In the genomic region with DNA sequence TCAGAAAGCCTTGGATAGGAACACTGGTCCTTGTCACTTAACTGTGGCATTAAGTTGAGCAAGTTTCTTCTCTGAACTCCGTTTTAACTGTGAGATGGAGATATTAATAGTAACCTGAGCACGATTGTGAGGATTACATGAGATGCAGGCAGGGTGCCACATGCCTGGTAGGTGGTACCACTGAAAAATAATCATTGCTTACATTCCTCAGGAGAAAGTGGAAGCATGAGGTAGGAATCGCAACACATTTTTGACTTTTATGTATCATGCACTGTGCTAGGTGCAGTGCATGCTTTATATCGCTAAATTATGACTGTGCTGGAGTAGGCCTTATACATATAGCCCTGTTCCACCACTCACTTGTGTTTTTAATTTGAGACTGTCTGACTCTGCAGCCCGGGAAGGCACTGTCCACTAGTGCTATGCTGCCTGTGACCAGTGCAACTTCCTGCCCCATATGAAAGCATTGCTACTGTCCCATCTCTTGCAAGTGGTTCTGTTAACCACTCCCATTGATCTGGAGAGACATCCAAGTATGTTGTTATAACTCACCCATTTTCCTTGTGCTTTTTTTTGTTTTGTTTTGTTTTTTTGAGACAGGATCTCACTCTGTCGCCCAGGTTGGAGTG, we compare ENCODE assay signal across 8 cellular contexts. TPM values are rescaled to one million over a fixed set of nuclear protein-coding genes. Genes with fewer than 3 reads are reported as not detected.
A peak's percentile ranks its signal among the peaks of the same experiment; 100 is the strongest.
DNase-seq lines count a peak whose midpoint lies in the region; ATAC-seq, FAIRE-seq and TF ChIP-seq lines count a peak whose summit lies in the region.

No MANE protein-coding gene starts in this region.

- peaks cover 7 to 35% of the 10 kb centered on the region in 2 experiments for H3K4me1 ChIP-seq in HCT116 (ENCODE audit: control insufficient read depth in 1 of 2, insufficient read depth in 2 of 2, low read length in 2 of 2)
- peaks cover 12% of the 10 kb centered on the region for H3K4me1 ChIP-seq in right cardiac atrium (ENCODE audit: control insufficient read depth, insufficient read depth, low read length)
- H3K4me1 ChIP-seq in small intestine (ENCODE audit: control insufficient read depth in 2 of 2, insufficient read depth in 1 of 2, low read depth in 1 of 2, low read length in 1 of 2), result peaks cover 0 to 12% of the 10 kb centered on the region in 2 donors

- peak overlapping the region; percentile 75 to 83 for H3K4me3 ChIP-seq in HCT116 (replicated peaks in 1 of 2; ENCODE audit: low read depth in 1 of 2, low read length in 2 of 2)
- H3K4me3 ChIP-seq in right cardiac atrium (ENCODE audit: low read length), result peak overlapping the region; percentile 73
- H3K4me3 ChIP-seq in small intestine (ENCODE audit: low read depth in 1 of 2, low read length in 2 of 2), result peak overlapping the region; percentile 56 to 69

- ATAC-seq in HCT116 (no peak), right cardiac atrium (no peak), HG02973 (IDR thresholded peaks at IDR 0.05; ENCODE audit: unreplicated experiment) (no peak), GM21825 (IDR thresholded peaks at IDR 0.05; ENCODE audit: unreplicated experiment) (no peak)

- H3K9ac ChIP-seq in HCT116 (ENCODE audit: low read length), result peak overlapping the region; percentile 80

- no peak for FAIRE-seq in small intestine (lab: Jason Lieb, UNC)

- no peak overlapping the region for H2AFZ ChIP-seq in HCT116 (ENCODE audit: low read depth, low read length, poor library complexity, severe bottlenecking)

- RAD21 ChIA-PET in HCT116 (lab: Charles Lee; ENCODE audit: low non-redundant PET in 1 of 2, low total read pairs in 2 of 2, uncharacterized antibody in 2 of 2, unreplicated experiment in 2 of 2), result no interaction called here

- H3K9me2 ChIP-seq in HCT116 (ENCODE audit: insufficient read depth), result no peaks in the 10 kb centered on the region

- BruUV-seq in HCT116 (replicated peaks; lab: Mats Ljungman, UMichigan), result no TSS peak

- no peaks in the 10 kb centered on the region for H3K9me3 Mint-ChIP-seq in activated CD4-positive, alpha-beta memory T cell treated with anti-CD3 and anti-CD28 coated beads, Interleukin-2, amount 10 ng/mL, durations not matched to agents 7 days and 5 days

- H4K20me1 ChIP-seq in HCT116 (ENCODE audit: insufficient read depth), result no peaks in the 10 kb centered on the region

- H3K4me3 Mint-ChIP-seq in activated CD4-positive, alpha-beta memory T cell treated with anti-CD3 and anti-CD28 coated beads, Interleukin-2, amount 10 ng/mL, durations not matched to agents 7 days and 5 days, result peak overlapping the region; percentile 93

- no peak for TF ChIP-seq CTCF in HCT116 (IDR thresholded peaks at IDR 0.05 in 2 of 3, conservative IDR thresholded peaks at IDR 0.05 in 1 of 3; ENCODE audit: borderline replicate concordance in 1 of 3, insufficient read depth in 1 of 3, low read depth in 2 of 3, low read length in 2 of 3)

- WGBS in right cardiac atrium, result 37% methylated on average over 6 of the region's 6 CpGs
- 15 to 36% (median 32%) methylated on average over 6 of the region's 6 CpGs for whole genome bisulfite sequencing in small intestine, 3 donors

- peaks cover 15 to 19% of the 10 kb centered on the region in 2 experiments; a peak in 3 of 4 replicates for H3K36me3 ChIP-seq in HCT116 (ENCODE audit: control insufficient read depth in 1 of 2, insufficient read depth in 2 of 2, low read length in 2 of 2)
- H3K36me3 ChIP-seq in small intestine (ENCODE audit: control insufficient read depth in 2 of 2, insufficient read depth in 2 of 2, low read length in 2 of 2), result peaks cover 3 to 11% of the 10 kb centered on the region in 2 donors

- H3K4me1 Mint-ChIP-seq in activated CD4-positive, alpha-beta memory T cell treated with anti-CD3 and anti-CD28 coated beads, Interleukin-2, amount 10 ng/mL, durations not matched to agents 7 days and 5 days, result peaks cover 37% of the 10 kb centered on the region

- H3K9me3 ChIP-seq in HCT116 (ENCODE audit: control insufficient read depth in 1 of 2, insufficient read depth in 1 of 2, low read depth in 1 of 2, low read length in 2 of 2) (no peaks in the 10 kb centered on the region), right cardiac atrium (ENCODE audit: control insufficient read depth, low read length) (no peaks in the 10 kb centered on the region), small intestine (ENCODE audit: control insufficient read depth, low read depth) (no peaks in the 10 kb centered on the region)

- peak overlapping the region; percentile 79 for H3K27ac Mint-ChIP-seq in activated CD4-positive, alpha-beta memory T cell treated with anti-CD3 and anti-CD28 coated beads, Interleukin-2, amount 10 ng/mL, durations not matched to agents 7 days and 5 days

- H3K79me2 ChIP-seq in HCT116 (ENCODE audit: insufficient read depth, low read length), result peaks cover 32% of the 10 kb centered on the region

- no peak for TF ChIP-seq POLR2A in HCT116 (IDR thresholded peaks at IDR 0.05; ENCODE audit: borderline replicate concordance, extremely low read depth, insufficient read depth, insufficient read length)

- H3K27me3 ChIP-seq in HCT116 (ENCODE audit: insufficient read depth, low read length), result no peaks in the 10 kb centered on the region
- no peaks in the 10 kb centered on the region for H3K27me3 ChIP-seq in right cardiac atrium (ENCODE audit: control insufficient read depth, insufficient read depth)
- no peaks in the 10 kb centered on the region for H3K27me3 ChIP-seq in small intestine (ENCODE audit: control insufficient read depth in 2 of 2, insufficient read depth in 2 of 2, low read length in 2 of 2)

- H3K36me3 Mint-ChIP-seq in activated CD4-positive, alpha-beta memory T cell treated with anti-CD3 and anti-CD28 coated beads, Interleukin-2, amount 10 ng/mL, durations not matched to agents 7 days and 5 days (ENCODE audit: low read depth), result peaks cover 27% of the 10 kb centered on the region

- TF ChIP-seq RAD21 in HCT116 (IDR thresholded peaks at IDR 0.05; ENCODE audit: low read depth), result no peak

- intact Hi-C loops in HCT116 (cut with micrococcal nuclease), result no loop called here
- intact Hi-C loops in right cardiac atrium (cut with DNase I), result loop anchor here in 1 of 4 donors (10.0 kb wide), 1 partner anchor 237 kb away; no protein-coding TSS in a partner anchor

- CTCF ChIA-PET in HCT116 (lab: Charles Lee), result no interaction called here
- CTCF ChIA-PET in activated CD4-positive, alpha-beta memory T cell treated with anti-CD3 and anti-CD28 coated beads, Interleukin-2, amount 10 ng/mL, durations not matched to agents 7 days and 5 days (lab: Charles Lee), result no interaction called here

- H3K4me2 ChIP-seq in HCT116 (ENCODE audit: low read length), result peak overlapping the region; percentile 91

- H3K27me3 Mint-ChIP-seq in activated CD4-positive, alpha-beta memory T cell treated with anti-CD3 and anti-CD28 coated beads, Interleukin-2, amount 10 ng/mL, durations not matched to agents 7 days and 5 days, result no peaks in the 10 kb centered on the region

- peak overlapping the region; percentile 82 for H3K27ac ChIP-seq in HCT116 (ENCODE audit: low read depth, low read length)
- peak overlapping the region; percentile 89 for H3K27ac ChIP-seq in right cardiac atrium (ENCODE audit: low read length)
- H3K27ac ChIP-seq in small intestine (ENCODE audit: low read depth in 1 of 2, low read length in 1 of 2), result peak overlapping the region in 1 of 2 donors; percentile 81

- POLR2A ChIA-PET in HCT116 (lab: Charles Lee), result no interaction called here
- POLR2A ChIA-PET in activated CD4-positive, alpha-beta memory T cell treated with anti-CD3 and anti-CD28 coated beads, Interleukin-2, amount 10 ng/mL, durations not matched to agents 7 days and 5 days (lab: Charles Lee), result interaction anchor here (1.5 kb wide), 1 partner anchor 69 kb away, joined by 4 read pairs; a partner anchor contains a TSS

- no peak for DNase-seq in HCT116 (ENCODE audit: low read depth, low spot score)
- no peak for DNase-seq in activated CD4-positive, alpha-beta memory T cell treated with anti-CD3 and anti-CD28 coated beads, Interleukin-2, amount 10 ng/mL, durations not matched to agents 7 days and 5 days
- DNase-seq in right cardiac atrium, result peak in 1 of 3 donors; percentile 29
- no peak for DNase-seq in small intestine
- DNase-seq in MV-4-11 (lab: John Stamatoyannopoulos, UW), result no peak
- DNase-seq in hepatic stellate cell (ENCODE audit: low spot score), result no peak

TF ChIP-seq in HCT116, 20 proteins besides CTCF, POLR2A, EP300 and RAD21 (continues in another document):
- TF ChIP-seq ELF1 (IDR thresholded peaks at IDR 0.05; ENCODE audit: borderline replicate concordance, low read depth) (no peak), ZFX (IDR thresholded peaks at IDR 0.05) (no peak), SP1 (IDR thresholded peaks at IDR 0.05; ENCODE audit: low read depth) (no peak)

RNA-seq across cellular contexts. Expression of a gene that starts 1.0 kb away (rescaled TPM):
- total RNA-seq in HCT116 (2021; ENCODE audit: unreplicated experiment) (119 TPM), right cardiac atrium (100 to 1,000 TPM; 216 to 307 (median 277) TPM)
- polyA plus RNA-seq in HCT116 (2012), result 184 and 198 TPM in 2 replicates
- 10 to 100 TPM; 86.4 to 89.5 TPM for total RNA-seq in activated CD4-positive, alpha-beta memory T cell treated with anti-CD3 and anti-CD28 coated beads, Interleukin-2, amount 10 ng/mL, durations not matched to agents 7 days and 5 days
- polyA plus RNA-seq in right cardiac atrium (768 TPM), small intestine (100 to 1,000 TPM; 257 to 564 (median 430) TPM)

RNA-seq across cellular contexts. Expression of a gene that starts 1.4 kb away (rescaled TPM):
- total RNA-seq in HCT116 (2021; ENCODE audit: unreplicated experiment) (16.0 TPM), right cardiac atrium (10 to 100 TPM; 21.2 to 28.6 (median 23.8) TPM)
- polyA plus RNA-seq in HCT116 (2012), result 18.2 and 20.0 TPM in 2 replicates
- total RNA-seq in activated CD4-positive, alpha-beta memory T cell treated with anti-CD3 and anti-CD28 coated beads, Interleukin-2, amount 10 ng/mL, durations not matched to agents 7 days and 5 days, result 10 to 100 TPM; 23.1 to 26.4 TPM
- polyA plus RNA-seq in right cardiac atrium (34.0 TPM), small intestine (10 to 100 TPM; 17.1 to 36.5 (median 29.7) TPM)

RNA-seq across cellular contexts. Expression of a gene that starts 48.4 kb away (rescaled TPM):
- total RNA-seq in HCT116 (2021; ENCODE audit: unreplicated experiment), result not detected
- 0.04 and 0.07 TPM in 2 replicates for polyA plus RNA-seq in HCT116 (2012)
- under 1 TPM; 0.08 to 0.13 TPM for total RNA-seq in activated CD4-positive, alpha-beta memory T cell treated with anti-CD3 and anti-CD28 coated beads, Interleukin-2, amount 10 ng/mL, durations not matched to agents 7 days and 5 days
- not detected for total RNA-seq in right cardiac atrium
- polyA plus RNA-seq in right cardiac atrium, result 0.02 TPM
- polyA plus RNA-seq in small intestine, result 1 to 10 TPM in 1 of 3 donors, under 1 TPM in 2; 0.27 to 1.8 (median 0.89) TPM
